1 cellular context compared by ENCODE assay signal in the genomic region with DNA sequence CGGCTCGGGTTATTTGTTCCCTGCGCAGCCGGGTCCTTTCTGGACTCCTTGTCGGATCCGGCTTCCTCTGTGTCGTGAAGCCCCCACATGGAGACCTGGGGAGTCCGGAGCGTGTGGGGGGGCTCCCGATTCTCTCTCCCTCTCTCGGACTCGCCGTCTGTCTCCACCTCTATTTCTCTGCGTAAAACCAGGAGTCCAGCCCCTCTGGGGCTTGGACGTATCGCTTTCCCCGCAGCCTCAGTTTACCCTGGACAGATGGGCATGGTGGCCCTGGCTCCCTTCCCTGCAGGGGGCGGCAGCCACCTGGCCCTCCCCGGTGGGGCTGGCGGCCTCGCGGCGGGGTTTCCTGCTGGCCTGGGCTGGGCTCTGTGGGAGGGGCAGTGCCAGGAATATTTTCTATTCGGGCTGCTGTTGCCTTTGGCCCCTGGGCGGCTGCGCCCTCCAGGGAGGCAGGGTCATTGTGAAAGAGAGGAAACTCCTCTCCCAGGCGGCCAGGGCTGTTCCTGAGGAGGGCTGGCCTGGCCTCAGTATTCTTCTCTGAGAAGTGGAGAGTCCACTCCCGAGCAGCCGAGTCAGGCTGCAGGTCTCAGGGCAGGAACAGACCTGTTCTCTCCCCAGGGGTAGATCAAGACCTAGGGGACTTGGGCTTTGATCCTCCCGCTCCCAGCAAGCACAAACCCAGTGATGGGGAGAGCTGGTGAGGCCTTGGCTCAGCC.
TF ChIP-seq lines count a peak whose summit lies in the region.

No MANE protein-coding gene starts in this region.

TF ChIP-seq in K562, 482 proteins besides CTCF, POLR2A, EP300 and RAD21 (continued from another document):
- TF ChIP-seq, protein P1, sequence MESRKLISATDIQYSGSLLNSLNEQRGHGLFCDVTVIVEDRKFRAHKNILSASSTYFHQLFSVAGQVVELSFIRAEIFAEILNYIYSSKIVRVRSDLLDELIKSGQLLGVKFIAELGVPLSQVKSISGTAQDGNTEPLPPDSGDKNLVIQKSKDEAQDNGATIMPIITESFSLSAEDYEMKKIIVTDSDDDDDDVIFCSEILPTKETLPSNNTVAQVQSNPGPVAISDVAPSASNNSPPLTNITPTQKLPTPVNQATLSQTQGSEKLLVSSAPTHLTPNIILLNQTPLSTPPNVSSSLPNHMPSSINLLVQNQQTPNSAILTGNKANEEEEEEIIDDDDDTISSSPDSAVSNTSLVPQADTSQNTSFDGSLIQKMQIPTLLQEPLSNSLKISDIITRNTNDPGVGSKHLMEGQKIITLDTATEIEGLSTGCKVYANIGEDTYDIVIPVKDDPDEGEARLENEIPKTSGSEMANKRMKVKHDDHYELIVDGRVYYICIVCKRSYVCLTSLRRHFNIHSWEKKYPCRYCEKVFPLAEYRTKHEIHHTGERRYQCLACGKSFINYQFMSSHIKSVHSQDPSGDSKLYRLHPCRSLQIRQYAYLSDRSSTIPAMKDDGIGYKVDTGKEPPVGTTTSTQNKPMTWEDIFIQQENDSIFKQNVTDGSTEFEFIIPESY (CRISPR knock-in tag; IDR thresholded peaks at IDR 0.05) = peak; percentile 93
- TF ChIP-seq BRD4 (IDR thresholded peaks at IDR 0.05) = no peak
